Comparison of ENCODE assay signal across 1 cellular context in the genomic region with DNA sequence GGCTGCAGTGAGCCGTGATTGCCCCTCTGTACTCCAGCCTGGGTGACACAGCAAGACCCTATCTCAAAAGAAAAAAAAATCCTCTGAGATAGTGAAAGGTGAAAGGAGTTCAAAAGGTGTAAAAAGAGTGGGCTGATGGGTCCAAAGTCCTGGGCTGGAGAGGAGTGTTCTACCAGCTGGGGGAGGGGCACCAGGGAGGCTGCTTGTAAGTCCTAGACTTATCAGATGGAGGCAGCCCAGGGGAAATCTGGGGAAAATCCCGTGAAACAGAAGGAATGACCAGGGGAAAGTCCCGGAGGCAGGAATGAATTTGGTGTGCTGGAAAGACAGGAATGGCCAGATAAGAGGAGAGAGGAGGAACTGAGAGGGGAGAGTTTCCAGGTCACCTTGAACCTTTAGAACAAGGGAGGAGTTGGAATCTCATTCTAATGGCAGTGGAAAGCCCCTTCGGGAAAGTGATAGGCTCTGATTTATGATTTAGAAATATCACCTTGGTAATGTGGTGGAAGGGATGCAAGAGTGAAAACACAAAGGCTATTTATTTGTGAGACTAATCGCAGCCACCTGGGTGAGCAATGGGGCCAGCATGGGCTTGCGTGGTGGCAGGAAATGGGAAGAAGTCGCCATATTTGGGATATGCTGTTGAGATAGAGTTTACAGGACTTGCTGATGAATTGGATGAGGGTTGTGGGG.
TF ChIP-seq lines count a peak whose summit lies in the region.

No MANE protein-coding gene starts in this region.

TF ChIP-seq in GM12878, 131 proteins besides CTCF, POLR2A, EP300 and RAD21 (continued from another document and continues in another):
- TF ChIP-seq RCOR1 (conservative IDR thresholded peaks at IDR 0.05; ENCODE audit: low read depth, low read length) (no peak), ESRRA (IDR thresholded peaks at IDR 0.05; ENCODE audit: low read length) (no peak), CREM (IDR thresholded peaks at IDR 0.05; ENCODE audit: low read depth) (no peak), SUPT20H (IDR thresholded peaks at IDR 0.05; ENCODE audit: borderline replicate concordance, control insufficient read depth, low read depth, low read length) (no peak), JUNB (IDR thresholded peaks at IDR 0.05) (no peak), CBX5 (IDR thresholded peaks at IDR 0.05; ENCODE audit: low read depth) (no peak), CHD2 (IDR thresholded peaks at IDR 0.05; ENCODE audit: borderline replicate concordance, low read depth, low read length) (0 out of 2 replicates have a peak, but pooled peaks have one; percentile 23), CBX3 (IDR thresholded peaks at IDR 0.05; ENCODE audit: borderline replicate concordance, low read depth) (no peak), CHD1 (IDR thresholded peaks at IDR 0.05; ENCODE audit: low read depth, low read length) (no peak), SP1 (IDR thresholded peaks at IDR 0.05; ENCODE audit: low read depth, low read length) (no peak), SMARCA5 (IDR thresholded peaks at IDR 0.05) (no peak), MXI1 (IDR thresholded peaks at IDR 0.05; ENCODE audit: low read depth, low read length) (no peak), TCF3 (IDR thresholded peaks at IDR 0.05; ENCODE audit: borderline replicate concordance, insufficient read depth, low read depth, low read length) (no peak), BACH1 (IDR thresholded peaks at IDR 0.05; ENCODE audit: borderline replicate concordance) (no peak), EED (IDR thresholded peaks at IDR 0.05; ENCODE audit: low read depth) (peak; percentile 92), RELA (IDR thresholded peaks at IDR 0.05; ENCODE audit: borderline replicate concordance, partially characterized antibody) (peak; percentile 18), POLR2AphosphoS5 (IDR thresholded peaks at IDR 0.05; ENCODE audit: low read length) (no peak), TBL1XR1 (IDR thresholded peaks at IDR 0.05; ENCODE audit: low read depth, low read length) (no peak), RB1 (IDR thresholded peaks at IDR 0.05; ENCODE audit: borderline replicate concordance) (no peak), JUND (IDR thresholded peaks at IDR 0.05; ENCODE audit: low read depth, low read length) (no peak), BCL11A (IDR thresholded peaks at IDR 0.05; ENCODE audit: low read depth, low read length) (no peak)
- TF ChIP-seq, protein P1, sequence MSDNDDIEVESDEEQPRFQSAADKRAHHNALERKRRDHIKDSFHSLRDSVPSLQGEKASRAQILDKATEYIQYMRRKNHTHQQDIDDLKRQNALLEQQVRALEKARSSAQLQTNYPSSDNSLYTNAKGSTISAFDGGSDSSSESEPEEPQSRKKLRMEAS (IDR thresholded peaks at IDR 0.05; ENCODE audit: low read depth, low read length): no peak
- TF ChIP-seq, protein P2, sequence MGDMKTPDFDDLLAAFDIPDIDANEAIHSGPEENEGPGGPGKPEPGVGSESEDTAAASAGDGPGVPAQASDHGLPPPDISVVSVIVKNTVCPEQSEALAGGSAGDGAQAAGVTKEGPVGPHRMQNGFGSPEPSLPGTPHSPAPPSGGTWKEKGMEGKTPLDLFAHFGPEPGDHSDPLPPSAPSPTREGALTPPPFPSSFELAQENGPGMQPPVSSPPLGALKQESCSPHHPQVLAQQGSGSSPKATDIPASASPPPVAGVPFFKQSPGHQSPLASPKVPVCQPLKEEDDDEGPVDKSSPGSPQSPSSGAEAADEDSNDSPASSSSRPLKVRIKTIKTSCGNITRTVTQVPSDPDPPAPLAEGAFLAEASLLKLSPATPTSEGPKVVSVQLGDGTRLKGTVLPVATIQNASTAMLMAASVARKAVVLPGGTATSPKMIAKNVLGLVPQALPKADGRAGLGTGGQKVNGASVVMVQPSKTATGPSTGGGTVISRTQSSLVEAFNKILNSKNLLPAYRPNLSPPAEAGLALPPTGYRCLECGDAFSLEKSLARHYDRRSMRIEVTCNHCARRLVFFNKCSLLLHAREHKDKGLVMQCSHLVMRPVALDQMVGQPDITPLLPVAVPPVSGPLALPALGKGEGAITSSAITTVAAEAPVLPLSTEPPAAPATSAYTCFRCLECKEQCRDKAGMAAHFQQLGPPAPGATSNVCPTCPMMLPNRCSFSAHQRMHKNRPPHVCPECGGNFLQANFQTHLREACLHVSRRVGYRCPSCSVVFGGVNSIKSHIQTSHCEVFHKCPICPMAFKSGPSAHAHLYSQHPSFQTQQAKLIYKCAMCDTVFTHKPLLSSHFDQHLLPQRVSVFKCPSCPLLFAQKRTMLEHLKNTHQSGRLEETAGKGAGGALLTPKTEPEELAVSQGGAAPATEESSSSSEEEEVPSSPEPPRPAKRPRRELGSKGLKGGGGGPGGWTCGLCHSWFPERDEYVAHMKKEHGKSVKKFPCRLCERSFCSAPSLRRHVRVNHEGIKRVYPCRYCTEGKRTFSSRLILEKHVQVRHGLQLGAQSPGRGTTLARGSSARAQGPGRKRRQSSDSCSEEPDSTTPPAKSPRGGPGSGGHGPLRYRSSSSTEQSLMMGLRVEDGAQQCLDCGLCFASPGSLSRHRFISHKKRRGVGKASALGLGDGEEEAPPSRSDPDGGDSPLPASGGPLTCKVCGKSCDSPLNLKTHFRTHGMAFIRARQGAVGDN (IDR thresholded peaks at IDR 0.05): no peak
- TF ChIP-seq, protein P3, sequence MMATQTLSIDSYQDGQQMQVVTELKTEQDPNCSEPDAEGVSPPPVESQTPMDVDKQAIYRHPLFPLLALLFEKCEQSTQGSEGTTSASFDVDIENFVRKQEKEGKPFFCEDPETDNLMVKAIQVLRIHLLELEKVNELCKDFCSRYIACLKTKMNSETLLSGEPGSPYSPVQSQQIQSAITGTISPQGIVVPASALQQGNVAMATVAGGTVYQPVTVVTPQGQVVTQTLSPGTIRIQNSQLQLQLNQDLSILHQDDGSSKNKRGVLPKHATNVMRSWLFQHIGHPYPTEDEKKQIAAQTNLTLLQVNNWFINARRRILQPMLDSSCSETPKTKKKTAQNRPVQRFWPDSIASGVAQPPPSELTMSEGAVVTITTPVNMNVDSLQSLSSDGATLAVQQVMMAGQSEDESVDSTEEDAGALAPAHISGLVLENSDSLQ (IDR thresholded peaks at IDR 0.05): 0 out of 2 replicates have a peak, but pooled peaks have one; percentile 17
- TF ChIP-seq, protein P4, sequence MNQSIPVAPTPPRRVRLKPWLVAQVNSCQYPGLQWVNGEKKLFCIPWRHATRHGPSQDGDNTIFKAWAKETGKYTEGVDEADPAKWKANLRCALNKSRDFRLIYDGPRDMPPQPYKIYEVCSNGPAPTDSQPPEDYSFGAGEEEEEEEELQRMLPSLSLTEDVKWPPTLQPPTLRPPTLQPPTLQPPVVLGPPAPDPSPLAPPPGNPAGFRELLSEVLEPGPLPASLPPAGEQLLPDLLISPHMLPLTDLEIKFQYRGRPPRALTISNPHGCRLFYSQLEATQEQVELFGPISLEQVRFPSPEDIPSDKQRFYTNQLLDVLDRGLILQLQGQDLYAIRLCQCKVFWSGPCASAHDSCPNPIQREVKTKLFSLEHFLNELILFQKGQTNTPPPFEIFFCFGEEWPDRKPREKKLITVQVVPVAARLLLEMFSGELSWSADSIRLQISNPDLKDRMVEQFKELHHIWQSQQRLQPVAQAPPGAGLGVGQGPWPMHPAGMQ (IDR thresholded peaks at IDR 0.05; ENCODE audit: borderline replicate concordance): no peak
- TF ChIP-seq, protein P5, sequence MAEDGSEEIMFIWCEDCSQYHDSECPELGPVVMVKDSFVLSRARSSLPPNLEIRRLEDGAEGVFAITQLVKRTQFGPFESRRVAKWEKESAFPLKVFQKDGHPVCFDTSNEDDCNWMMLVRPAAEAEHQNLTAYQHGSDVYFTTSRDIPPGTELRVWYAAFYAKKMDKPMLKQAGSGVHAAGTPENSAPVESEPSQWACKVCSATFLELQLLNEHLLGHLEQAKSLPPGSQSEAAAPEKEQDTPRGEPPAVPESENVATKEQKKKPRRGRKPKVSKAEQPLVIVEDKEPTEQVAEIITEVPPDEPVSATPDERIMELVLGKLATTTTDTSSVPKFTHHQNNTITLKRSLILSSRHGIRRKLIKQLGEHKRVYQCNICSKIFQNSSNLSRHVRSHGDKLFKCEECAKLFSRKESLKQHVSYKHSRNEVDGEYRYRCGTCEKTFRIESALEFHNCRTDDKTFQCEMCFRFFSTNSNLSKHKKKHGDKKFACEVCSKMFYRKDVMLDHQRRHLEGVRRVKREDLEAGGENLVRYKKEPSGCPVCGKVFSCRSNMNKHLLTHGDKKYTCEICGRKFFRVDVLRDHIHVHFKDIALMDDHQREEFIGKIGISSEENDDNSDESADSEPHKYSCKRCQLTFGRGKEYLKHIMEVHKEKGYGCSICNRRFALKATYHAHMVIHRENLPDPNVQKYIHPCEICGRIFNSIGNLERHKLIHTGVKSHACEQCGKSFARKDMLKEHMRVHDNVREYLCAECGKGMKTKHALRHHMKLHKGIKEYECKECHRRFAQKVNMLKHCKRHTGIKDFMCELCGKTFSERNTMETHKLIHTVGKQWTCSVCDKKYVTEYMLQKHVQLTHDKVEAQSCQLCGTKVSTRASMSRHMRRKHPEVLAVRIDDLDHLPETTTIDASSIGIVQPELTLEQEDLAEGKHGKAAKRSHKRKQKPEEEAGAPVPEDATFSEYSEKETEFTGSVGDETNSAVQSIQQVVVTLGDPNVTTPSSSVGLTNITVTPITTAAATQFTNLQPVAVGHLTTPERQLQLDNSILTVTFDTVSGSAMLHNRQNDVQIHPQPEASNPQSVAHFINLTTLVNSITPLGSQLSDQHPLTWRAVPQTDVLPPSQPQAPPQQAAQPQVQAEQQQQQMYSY (CRISPR knock-in tag; IDR thresholded peaks at IDR 0.05): no peak
- TF ChIP-seq, protein P6, sequence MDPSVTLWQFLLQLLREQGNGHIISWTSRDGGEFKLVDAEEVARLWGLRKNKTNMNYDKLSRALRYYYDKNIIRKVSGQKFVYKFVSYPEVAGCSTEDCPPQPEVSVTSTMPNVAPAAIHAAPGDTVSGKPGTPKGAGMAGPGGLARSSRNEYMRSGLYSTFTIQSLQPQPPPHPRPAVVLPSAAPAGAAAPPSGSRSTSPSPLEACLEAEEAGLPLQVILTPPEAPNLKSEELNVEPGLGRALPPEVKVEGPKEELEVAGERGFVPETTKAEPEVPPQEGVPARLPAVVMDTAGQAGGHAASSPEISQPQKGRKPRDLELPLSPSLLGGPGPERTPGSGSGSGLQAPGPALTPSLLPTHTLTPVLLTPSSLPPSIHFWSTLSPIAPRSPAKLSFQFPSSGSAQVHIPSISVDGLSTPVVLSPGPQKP (IDR thresholded peaks at IDR 0.05; ENCODE audit: low read depth, low read length): no peak
- TF ChIP-seq, protein P7, sequence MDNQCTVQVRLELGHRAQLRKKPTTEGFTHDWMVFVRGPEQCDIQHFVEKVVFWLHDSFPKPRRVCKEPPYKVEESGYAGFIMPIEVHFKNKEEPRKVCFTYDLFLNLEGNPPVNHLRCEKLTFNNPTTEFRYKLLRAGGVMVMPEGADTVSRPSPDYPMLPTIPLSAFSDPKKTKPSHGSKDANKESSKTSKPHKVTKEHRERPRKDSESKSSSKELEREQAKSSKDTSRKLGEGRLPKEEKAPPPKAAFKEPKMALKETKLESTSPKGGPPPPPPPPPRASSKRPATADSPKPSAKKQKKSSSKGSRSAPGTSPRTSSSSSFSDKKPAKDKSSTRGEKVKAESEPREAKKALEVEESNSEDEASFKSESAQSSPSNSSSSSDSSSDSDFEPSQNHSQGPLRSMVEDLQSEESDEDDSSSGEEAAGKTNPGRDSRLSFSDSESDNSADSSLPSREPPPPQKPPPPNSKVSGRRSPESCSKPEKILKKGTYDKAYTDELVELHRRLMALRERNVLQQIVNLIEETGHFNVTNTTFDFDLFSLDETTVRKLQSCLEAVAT (IDR thresholded peaks at IDR 0.05): no peak
- TF ChIP-seq, protein P8, sequence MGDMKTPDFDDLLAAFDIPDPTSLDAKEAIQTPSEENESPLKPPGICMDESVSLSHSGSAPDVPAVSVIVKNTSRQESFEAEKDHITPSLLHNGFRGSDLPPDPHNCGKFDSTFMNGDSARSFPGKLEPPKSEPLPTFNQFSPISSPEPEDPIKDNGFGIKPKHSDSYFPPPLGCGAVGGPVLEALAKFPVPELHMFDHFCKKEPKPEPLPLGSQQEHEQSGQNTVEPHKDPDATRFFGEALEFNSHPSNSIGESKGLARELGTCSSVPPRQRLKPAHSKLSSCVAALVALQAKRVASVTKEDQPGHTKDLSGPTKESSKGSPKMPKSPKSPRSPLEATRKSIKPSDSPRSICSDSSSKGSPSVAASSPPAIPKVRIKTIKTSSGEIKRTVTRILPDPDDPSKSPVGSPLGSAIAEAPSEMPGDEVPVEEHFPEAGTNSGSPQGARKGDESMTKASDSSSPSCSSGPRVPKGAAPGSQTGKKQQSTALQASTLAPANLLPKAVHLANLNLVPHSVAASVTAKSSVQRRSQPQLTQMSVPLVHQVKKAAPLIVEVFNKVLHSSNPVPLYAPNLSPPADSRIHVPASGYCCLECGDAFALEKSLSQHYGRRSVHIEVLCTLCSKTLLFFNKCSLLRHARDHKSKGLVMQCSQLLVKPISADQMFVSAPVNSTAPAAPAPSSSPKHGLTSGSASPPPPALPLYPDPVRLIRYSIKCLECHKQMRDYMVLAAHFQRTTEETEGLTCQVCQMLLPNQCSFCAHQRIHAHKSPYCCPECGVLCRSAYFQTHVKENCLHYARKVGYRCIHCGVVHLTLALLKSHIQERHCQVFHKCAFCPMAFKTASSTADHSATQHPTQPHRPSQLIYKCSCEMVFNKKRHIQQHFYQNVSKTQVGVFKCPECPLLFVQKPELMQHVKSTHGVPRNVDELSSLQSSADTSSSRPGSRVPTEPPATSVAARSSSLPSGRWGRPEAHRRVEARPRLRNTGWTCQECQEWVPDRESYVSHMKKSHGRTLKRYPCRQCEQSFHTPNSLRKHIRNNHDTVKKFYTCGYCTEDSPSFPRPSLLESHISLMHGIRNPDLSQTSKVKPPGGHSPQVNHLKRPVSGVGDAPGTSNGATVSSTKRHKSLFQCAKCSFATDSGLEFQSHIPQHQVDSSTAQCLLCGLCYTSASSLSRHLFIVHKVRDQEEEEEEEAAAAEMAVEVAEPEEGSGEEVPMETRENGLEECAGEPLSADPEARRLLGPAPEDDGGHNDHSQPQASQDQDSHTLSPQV (IDR thresholded peaks at IDR 0.05): no peak
- TF ChIP-seq, protein P9, sequence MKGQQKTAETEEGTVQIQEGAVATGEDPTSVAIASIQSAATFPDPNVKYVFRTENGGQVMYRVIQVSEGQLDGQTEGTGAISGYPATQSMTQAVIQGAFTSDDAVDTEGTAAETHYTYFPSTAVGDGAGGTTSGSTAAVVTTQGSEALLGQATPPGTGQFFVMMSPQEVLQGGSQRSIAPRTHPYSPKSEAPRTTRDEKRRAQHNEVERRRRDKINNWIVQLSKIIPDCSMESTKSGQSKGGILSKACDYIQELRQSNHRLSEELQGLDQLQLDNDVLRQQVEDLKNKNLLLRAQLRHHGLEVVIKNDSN (IDR thresholded peaks at IDR 0.05; ENCODE audit: borderline replicate concordance, extremely low read length, insufficient read depth, low read depth, low read length): no peak
- TF ChIP-seq, protein P10, sequence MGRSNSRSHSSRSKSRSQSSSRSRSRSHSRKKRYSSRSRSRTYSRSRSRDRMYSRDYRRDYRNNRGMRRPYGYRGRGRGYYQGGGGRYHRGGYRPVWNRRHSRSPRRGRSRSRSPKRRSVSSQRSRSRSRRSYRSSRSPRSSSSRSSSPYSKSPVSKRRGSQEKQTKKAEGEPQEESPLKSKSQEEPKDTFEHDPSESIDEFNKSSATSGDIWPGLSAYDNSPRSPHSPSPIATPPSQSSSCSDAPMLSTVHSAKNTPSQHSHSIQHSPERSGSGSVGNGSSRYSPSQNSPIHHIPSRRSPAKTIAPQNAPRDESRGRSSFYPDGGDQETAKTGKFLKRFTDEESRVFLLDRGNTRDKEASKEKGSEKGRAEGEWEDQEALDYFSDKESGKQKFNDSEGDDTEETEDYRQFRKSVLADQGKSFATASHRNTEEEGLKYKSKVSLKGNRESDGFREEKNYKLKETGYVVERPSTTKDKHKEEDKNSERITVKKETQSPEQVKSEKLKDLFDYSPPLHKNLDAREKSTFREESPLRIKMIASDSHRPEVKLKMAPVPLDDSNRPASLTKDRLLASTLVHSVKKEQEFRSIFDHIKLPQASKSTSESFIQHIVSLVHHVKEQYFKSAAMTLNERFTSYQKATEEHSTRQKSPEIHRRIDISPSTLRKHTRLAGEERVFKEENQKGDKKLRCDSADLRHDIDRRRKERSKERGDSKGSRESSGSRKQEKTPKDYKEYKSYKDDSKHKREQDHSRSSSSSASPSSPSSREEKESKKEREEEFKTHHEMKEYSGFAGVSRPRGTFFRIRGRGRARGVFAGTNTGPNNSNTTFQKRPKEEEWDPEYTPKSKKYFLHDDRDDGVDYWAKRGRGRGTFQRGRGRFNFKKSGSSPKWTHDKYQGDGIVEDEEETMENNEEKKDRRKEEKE (IDR thresholded peaks at IDR 0.05): no peak
